In genomic region chr6:122126894-122127293, GRCh38 we compare ENCODE assay signal across 15 cellular contexts.
DNase-seq lines count a peak whose midpoint lies in the region; ATAC-seq and TF ChIP-seq lines count a peak whose summit lies in the region.
"Had no signal": no experiment of that assay in that cellular context is flagged by ENCODE, and none has a peak within 500 bp of the region (broad histone marks: within the 10 kb centered on the region; RNA-seq: fewer than 3 reads in every experiment).

No MANE protein-coding gene starts in this region.

- H3K9me2 ChIP-seq in Karpas-422 (replicated peaks; ENCODE audit: insufficient read depth, low read length): no peaks in the 10 kb centered on the region

- no peaks in the 10 kb centered on the region for H4K20me1 ChIP-seq in Karpas-422 (ENCODE audit: insufficient read depth, low read depth, low read length)

- H3K36me3 ChIP-seq in Karpas-422 (ENCODE audit: insufficient read depth, low read length) (no peaks in the 10 kb centered on the region), right atrium auricular region (no peaks in the 10 kb centered on the region), gastrocnemius medialis (no peaks in the 10 kb centered on the region)
- H3K36me3 ChIP-seq: BE2C had no signal

- H3K9ac ChIP-seq in Karpas-422 (ENCODE audit: low read length): no peak overlapping the region

- H3K27me3 ChIP-seq in Karpas-422 (ENCODE audit: low read length): 0 out of 2 replicates have a peak, but pooled peaks cover 2% of the 10 kb centered on the region
- no peaks in the 10 kb centered on the region for H3K27me3 ChIP-seq in right atrium auricular region
- H3K27me3 ChIP-seq in gastrocnemius medialis: no peaks in the 10 kb centered on the region
- H3K27me3 ChIP-seq: BE2C had no signal

- peak in 1 of 2 donors; percentile 60 for TF ChIP-seq POLR2A in gastrocnemius medialis (IDR thresholded peaks at IDR 0.05)

- no peak overlapping the region for H2AFZ ChIP-seq in Karpas-422 (ENCODE audit: low read length)
- H2AFZ ChIP-seq: GM23338 had no signal

- H3K4me1 ChIP-seq in Karpas-422 (ENCODE audit: low read length): no peaks in the 10 kb centered on the region
- H3K4me1 ChIP-seq in right atrium auricular region: no peaks in the 10 kb centered on the region
- H3K4me1 ChIP-seq in gastrocnemius medialis: peaks cover 37 to 43% of the 10 kb centered on the region in 2 donors
- H3K4me1 ChIP-seq: A549, BE2C had no signal

- intact Hi-C loops in gastrocnemius medialis (cut with DNase I; ENCODE audit: low total_unique reads): loop anchor here (5.0 kb wide), 2 partner anchors 55 to 345 kb away; no protein-coding TSS in a partner anchor

- no peak overlapping the region for H3K4me3 ChIP-seq in Karpas-422 (ENCODE audit: low read length)
- H3K4me3 ChIP-seq in right atrium auricular region: peak overlapping the region; percentile 11 to 27
- H3K4me3 ChIP-seq in gastrocnemius medialis: no peak overlapping the region
- H3K4me3 ChIP-seq: A549, GM23338 had no signal

- H3K9me3 ChIP-seq in Karpas-422 (ENCODE audit: low read length): no peaks in the 10 kb centered on the region
- no peaks in the 10 kb centered on the region for H3K9me3 ChIP-seq in right atrium auricular region
- H3K9me3 ChIP-seq in gastrocnemius medialis: no peaks in the 10 kb centered on the region
- H3K9me3 ChIP-seq: A549, BE2C had no signal

- TF ChIP-seq CTCF in VCaP (conservative IDR thresholded peaks at IDR 0.05) (no peak), right atrium auricular region (IDR thresholded peaks at IDR 0.05) (no peak), gastrocnemius medialis (IDR thresholded peaks at IDR 0.05 in 4 of 5, conservative IDR thresholded peaks at IDR 0.05 in 1 of 5) (no peak)

- no peaks in the 10 kb centered on the region for H3K79me2 ChIP-seq in Karpas-422 (ENCODE audit: low read length)

- peak; percentile 4 for DNase-seq in Karpas-422
- DNase-seq in right atrium auricular region (ENCODE audit: low spot score): no peak
- peak; percentile 37 to 63 for DNase-seq in gastrocnemius medialis
- no peak for DNase-seq in GDM1 (lab: John Stamatoyannopoulos, UW)
- DNase-seq in superior temporal gyrus (ENCODE audit: extremely low spot score): no peak
- DNase-seq in activated CD4-positive, alpha-beta T cell treated with anti-CD3 and anti-CD28 coated beads, Interleukin-2, amount 50 U/mL, for 4 hours: no peak
- DNase-seq: BE2C; CD8-positive, alpha-beta T cell; COR-L47; DND-41; H7 had no signal

- no peak overlapping the region for H3K4me2 ChIP-seq in Karpas-422 (ENCODE audit: low read depth, low read length, poor library complexity, severe bottlenecking)
- H3K4me2 ChIP-seq: A549, GM23338 had no signal

- ATAC-seq in gastrocnemius medialis: peak; percentile 52 to 68
- ATAC-seq: A549; CD8-positive, alpha-beta T cell; GM23338 had no signal

- in situ Hi-C loops in gastrocnemius medialis (cut with MboI; ENCODE audit: low sequenced_read_pairs in 4 of 4): no loop called here

- no peak overlapping the region for H3K27ac ChIP-seq in Karpas-422 (ENCODE audit: low read length)
- H3K27ac ChIP-seq in VCaP: peak overlapping the region; percentile 42
- peak overlapping the region; percentile 72 to 85 for H3K27ac ChIP-seq in right atrium auricular region
- peak overlapping the region; percentile 68 to 92 (median 82) for H3K27ac ChIP-seq in gastrocnemius medialis
- H3K27ac ChIP-seq: A549, C4-2B had no signal

Comparison
In these comparisons a context has a peak if more than half of its experiments do, and no peak if none do; other contexts are left out.
1. DNase-seq: peak in Karpas-422 (single experiment) and gastrocnemius medialis (2 of 2); none in right atrium auricular region (single experiment), GDM1 (single experiment), superior temporal gyrus (single experiment) and activated CD4-positive, alpha-beta T cell treated with anti-CD3 and anti-CD28 coated beads, Interleukin-2, amount 50 U/mL, for 4 hours (0 of 2).
2. H3K4me3 ChIP-seq: peak in right atrium auricular region (2 of 2); none in Karpas-422 (single experiment) and gastrocnemius medialis (0 of 4).